In genomic region chr10:95456486-95456885, GRCh38 we compare ENCODE assay signal across 16 cellular contexts.
DNase-seq lines count a peak whose midpoint lies in the region; ATAC-seq, FAIRE-seq and TF ChIP-seq lines count a peak whose summit lies in the region.
"Had no signal": no experiment of that assay in that cellular context is flagged by ENCODE, and none has a peak within 500 bp of the region (broad histone marks: within the 10 kb centered on the region; RNA-seq: fewer than 3 reads in every experiment).

No MANE protein-coding gene starts in this region.

- H4K20me1 ChIP-seq in MM.1S (ENCODE audit: insufficient read depth, low read length), result no peaks in the 10 kb centered on the region

- no peaks in the 10 kb centered on the region for H3K9me3 Mint-ChIP-seq in nephron
- H3K9me3 Mint-ChIP-seq in Calu3 (ENCODE audit: low read depth, unreplicated experiment), result no peaks in the 10 kb centered on the region
- H3K9me3 Mint-ChIP-seq: activated CD8-positive, alpha-beta T cell treated with anti-CD3 and anti-CD28 coated beads for 36 hours had no signal

- H3K27me3 ChIP-seq in bronchial epithelial cell (ENCODE audit: control insufficient read depth, insufficient read depth, low read length) (peaks cover 1% of the 10 kb centered on the region), heart right ventricle (no peaks in the 10 kb centered on the region), MM.1S (replicated peaks; ENCODE audit: insufficient read depth, low read length) (no peaks in the 10 kb centered on the region)

- no peak overlapping the region for H2AFZ ChIP-seq in MM.1S (ENCODE audit: low read length)

- no peak overlapping the region for H3K9ac ChIP-seq in MM.1S (ENCODE audit: low read length)

- peaks cover 0 to 67% (median 45%) of the 10 kb centered on the region in 9 donors for H3K4me1 ChIP-seq in heart right ventricle
- no peaks in the 10 kb centered on the region for H3K4me1 ChIP-seq in MM.1S (ENCODE audit: low read length)

- H3K9me3 ChIP-seq in heart right ventricle, result no peaks in the 10 kb centered on the region
- H3K9me3 ChIP-seq in MM.1S (replicated peaks; ENCODE audit: insufficient read depth, low read length), result no peaks in the 10 kb centered on the region

- in situ Hi-C loops in ACHN (cut with HindIII; ENCODE audit: low pct_ligation_motif_present, low pct_unique_long_range_greater_than_20kb, low sequenced_read_pairs), result no loop called here

- FAIRE-seq in bronchial epithelial cell (lab: Jason Lieb, UNC), result no peak
- FAIRE-seq: HTR-8/SVneo had no signal

- WGBS in heart right ventricle, 2 donors, result 78 to 82% methylated on average over 3 of the region's 3 CpGs

- DNase-seq in ACHN, result peak; percentile 65
- DNase-seq in bronchial epithelial cell (ENCODE audit: low read depth), result peak; percentile 34
- DNase-seq in heart right ventricle, result no peak
- DNase-seq in MM.1S, result no peak
- no peak for DNase-seq in Calu3
- DNase-seq in GM20000 (ENCODE audit: low spot score), result no peak
- no peak for DNase-seq in GM03348 (ENCODE audit: low spot score)
- DNase-seq: activated CD8-positive, alpha-beta T cell treated with anti-CD3 and anti-CD28 coated beads for 36 hours; amniotic stem cell; CD4-positive, CD25-positive, alpha-beta regulatory T cell; NCI-H187 treated with DMSO at 0.1 percent for 48 hours; NCI-H524; trophoblast cell had no signal

- H3K27ac Mint-ChIP-seq in nephron (peak overlapping the region; percentile 98), Calu3 (ENCODE audit: unreplicated experiment) (no peak overlapping the region)
- H3K27ac Mint-ChIP-seq: activated CD8-positive, alpha-beta T cell treated with anti-CD3 and anti-CD28 coated beads for 36 hours; CD4-positive, CD25-positive, alpha-beta regulatory T cell had no signal

- H3K27me3 Mint-ChIP-seq in nephron (ENCODE audit: low read depth) (no peaks in the 10 kb centered on the region), Calu3 (ENCODE audit: unreplicated experiment) (no peaks in the 10 kb centered on the region)

- H3K4me3 Mint-ChIP-seq in nephron (no peak overlapping the region), Calu3 (ENCODE audit: low read depth, unreplicated experiment) (no peak overlapping the region)
- H3K4me3 Mint-ChIP-seq: activated CD8-positive, alpha-beta T cell treated with anti-CD3 and anti-CD28 coated beads for 36 hours; CD4-positive, CD25-positive, alpha-beta regulatory T cell had no signal

- H3K27ac ChIP-seq in heart right ventricle, result peak overlapping the region; percentile 18 to 94 (median 55)
- no peak overlapping the region for H3K27ac ChIP-seq in MM.1S (ENCODE audit: low read length)

- no peak overlapping the region for H3K4me2 ChIP-seq in MM.1S (ENCODE audit: low read depth, low read length)

- H3K36me3 ChIP-seq in bronchial epithelial cell (ENCODE audit: control insufficient read depth, insufficient read depth, low read length), result no peaks in the 10 kb centered on the region
- H3K36me3 ChIP-seq in heart right ventricle, result no peaks in the 10 kb centered on the region
- H3K36me3 ChIP-seq in MM.1S (replicated peaks; ENCODE audit: insufficient read depth, low read length), result no peaks in the 10 kb centered on the region

- no peaks in the 10 kb centered on the region for H3K79me2 ChIP-seq in MM.1S (ENCODE audit: low read length)

- H3K9me2 ChIP-seq in MM.1S (replicated peaks; ENCODE audit: insufficient read depth, low read length), result no peaks in the 10 kb centered on the region

- no peak for TF ChIP-seq CTCF in bronchial epithelial cell (IDR thresholded peaks at IDR 0.05; ENCODE audit: insufficient read depth, low read length, severe bottlenecking)
- TF ChIP-seq CTCF in heart right ventricle (IDR thresholded peaks at IDR 0.05), result peak in 3 of 9 donors; percentile 17 to 29 (median 26)
- peak in 2 of 3 experiments; percentile 8 to 18 for TF ChIP-seq CTCF in nephron (IDR thresholded peaks at IDR 0.05; ENCODE audit: unreplicated experiment in 3 of 3)
- no peak for TF ChIP-seq CTCF in MM.1S (IDR thresholded peaks at IDR 0.05; ENCODE audit: low read length)
- no peak for TF ChIP-seq CTCF in Calu3 (IDR thresholded peaks at IDR 0.05; ENCODE audit: unreplicated experiment)
- no peak for TF ChIP-seq CTCF in GM20000 (IDR thresholded peaks at IDR 0.05; ENCODE audit: extremely low read depth, missing control alignments)

- H3K36me3 Mint-ChIP-seq in nephron (ENCODE audit: low read depth) (no peaks in the 10 kb centered on the region), Calu3 (ENCODE audit: insufficient read depth, unreplicated experiment) (no peaks in the 10 kb centered on the region)
- H3K36me3 Mint-ChIP-seq: CD4-positive, CD25-positive, alpha-beta regulatory T cell had no signal

- peaks cover 57% of the 10 kb centered on the region for H3K4me1 Mint-ChIP-seq in nephron
- peaks cover 8% of the 10 kb centered on the region for H3K4me1 Mint-ChIP-seq in Calu3 (ENCODE audit: low read depth, unreplicated experiment)
- H3K4me1 Mint-ChIP-seq: CD4-positive, CD25-positive, alpha-beta regulatory T cell had no signal

- intact Hi-C loops in heart right ventricle (cut with DNase I), result no loop called here
- intact Hi-C loops in Calu3 (cut with micrococcal nuclease; ENCODE audit: unreplicated experiment), result no loop called here

- peak; percentile 32 to 75 (median 63) for ATAC-seq in heart right ventricle
- ATAC-seq: activated CD8-positive, alpha-beta T cell treated with anti-CD3 and anti-CD28 coated beads for 36 hours had no signal

- no peaks in the 10 kb centered on the region for H3F3A ChIP-seq in MM.1S (ENCODE audit: insufficient read depth, low read length)

- H3K4me3 ChIP-seq in bronchial epithelial cell (ENCODE audit: low read depth, low read length) (no peak overlapping the region), heart right ventricle (no peak overlapping the region), MM.1S (ENCODE audit: low read length) (no peak overlapping the region)
- H3K4me3 ChIP-seq: skin epidermis had no signal

- CTCF ChIA-PET in Calu3 (lab: Charles Lee), result no interaction called here

- BruUV-seq in Calu3 (replicated peaks; lab: Mats Ljungman, UMichigan), result no TSS peak

Comparison
In these comparisons a context has a peak if more than half of its experiments do, and no peak if none do; other contexts are left out.
1. DNase-seq: peak in ACHN (single experiment) and bronchial epithelial cell (single experiment); none in heart right ventricle (0 of 2), MM.1S (single experiment), Calu3 (single experiment), GM20000 (single experiment) and GM03348 (single experiment).
2. CTCF ChIP-seq: peak in nephron (2 of 3); none in bronchial epithelial cell (single experiment), MM.1S (single experiment), Calu3 (single experiment) and GM20000 (single experiment).